ENCODE assay signal across 1 cellular context in the genomic region with DNA sequence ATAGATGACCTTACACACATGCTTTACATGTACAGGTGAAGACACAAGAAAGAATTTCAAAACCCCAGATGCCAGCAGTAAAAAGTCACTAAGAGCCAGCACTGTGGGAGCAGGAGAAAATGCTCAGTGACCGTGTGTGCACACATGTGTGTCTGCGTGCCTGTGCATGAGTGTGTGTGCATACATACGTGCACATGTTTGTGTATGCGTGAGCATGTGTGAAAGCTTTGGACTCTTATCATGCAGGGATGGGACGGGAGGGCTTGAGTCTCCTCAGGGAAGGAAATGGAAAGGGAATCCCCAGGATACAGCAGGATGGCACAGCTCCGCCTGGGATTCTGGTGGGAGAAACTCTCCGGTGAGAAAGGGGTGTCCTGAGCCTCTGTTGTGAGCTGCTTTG.
TF ChIP-seq lines count a peak whose summit lies in the region.

No MANE protein-coding gene starts in this region.

TF ChIP-seq in HepG2, 621 proteins besides CTCF, POLR2A, EP300 and RAD21 (continued from another document):
- TF ChIP-seq, protein P1, sequence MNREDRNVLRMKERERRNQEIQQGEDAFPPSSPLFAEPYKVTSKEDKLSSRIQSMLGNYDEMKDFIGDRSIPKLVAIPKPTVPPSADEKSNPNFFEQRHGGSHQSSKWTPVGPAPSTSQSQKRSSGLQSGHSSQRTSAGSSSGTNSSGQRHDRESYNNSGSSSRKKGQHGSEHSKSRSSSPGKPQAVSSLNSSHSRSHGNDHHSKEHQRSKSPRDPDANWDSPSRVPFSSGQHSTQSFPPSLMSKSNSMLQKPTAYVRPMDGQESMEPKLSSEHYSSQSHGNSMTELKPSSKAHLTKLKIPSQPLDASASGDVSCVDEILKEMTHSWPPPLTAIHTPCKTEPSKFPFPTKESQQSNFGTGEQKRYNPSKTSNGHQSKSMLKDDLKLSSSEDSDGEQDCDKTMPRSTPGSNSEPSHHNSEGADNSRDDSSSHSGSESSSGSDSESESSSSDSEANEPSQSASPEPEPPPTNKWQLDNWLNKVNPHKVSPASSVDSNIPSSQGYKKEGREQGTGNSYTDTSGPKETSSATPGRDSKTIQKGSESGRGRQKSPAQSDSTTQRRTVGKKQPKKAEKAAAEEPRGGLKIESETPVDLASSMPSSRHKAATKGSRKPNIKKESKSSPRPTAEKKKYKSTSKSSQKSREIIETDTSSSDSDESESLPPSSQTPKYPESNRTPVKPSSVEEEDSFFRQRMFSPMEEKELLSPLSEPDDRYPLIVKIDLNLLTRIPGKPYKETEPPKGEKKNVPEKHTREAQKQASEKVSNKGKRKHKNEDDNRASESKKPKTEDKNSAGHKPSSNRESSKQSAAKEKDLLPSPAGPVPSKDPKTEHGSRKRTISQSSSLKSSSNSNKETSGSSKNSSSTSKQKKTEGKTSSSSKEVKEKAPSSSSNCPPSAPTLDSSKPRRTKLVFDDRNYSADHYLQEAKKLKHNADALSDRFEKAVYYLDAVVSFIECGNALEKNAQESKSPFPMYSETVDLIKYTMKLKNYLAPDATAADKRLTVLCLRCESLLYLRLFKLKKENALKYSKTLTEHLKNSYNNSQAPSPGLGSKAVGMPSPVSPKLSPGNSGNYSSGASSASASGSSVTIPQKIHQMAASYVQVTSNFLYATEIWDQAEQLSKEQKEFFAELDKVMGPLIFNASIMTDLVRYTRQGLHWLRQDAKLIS (CRISPR knock-in tag; IDR thresholded peaks at IDR 0.05) = no peak
TF ChIP-seq in HepG2: peak in this region for 1.
